Comparison of ENCODE assay signal across 9 cellular contexts in the genomic region with DNA sequence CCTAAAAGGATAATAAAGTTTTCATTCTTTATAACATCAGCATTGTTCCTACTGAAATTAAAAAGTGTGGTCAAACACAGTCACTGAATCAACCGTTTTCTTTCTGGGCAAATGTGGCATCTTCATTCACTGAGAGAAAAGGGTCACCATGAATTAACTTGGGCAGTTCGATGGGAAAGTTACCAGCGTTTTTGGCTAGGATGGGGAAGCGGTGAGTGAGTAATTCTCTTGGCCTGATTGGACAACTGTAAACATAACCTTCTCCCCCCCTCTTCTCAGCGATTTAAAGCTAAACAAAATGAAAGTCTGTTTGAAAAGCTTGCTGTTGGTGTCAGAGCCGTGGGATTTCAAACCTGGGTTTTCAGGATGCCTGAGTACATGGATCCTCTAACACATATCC.
DNase-seq lines count a peak whose midpoint lies in the region; FAIRE-seq and TF ChIP-seq lines count a peak whose summit lies in the region.
"Had no signal": no experiment of that assay in that cellular context is flagged by ENCODE, and none has a peak within 500 bp of the region (broad histone marks: within the 10 kb centered on the region; RNA-seq: fewer than 3 reads in every experiment).

No MANE protein-coding gene starts in this region.

- BruUV-seq in OCI-LY7 (replicated peaks; lab: Mats Ljungman, UMichigan) (no TSS peak), endothelial cell of umbilical vein (replicated peaks; lab: Mats Ljungman, UMichigan) (TSS peak; percentile 31)

- H3K36me3 ChIP-seq in OCI-LY7 (ENCODE audit: insufficient read depth, low read length) = no peaks in the 10 kb centered on the region
- H3K36me3 ChIP-seq in endothelial cell of umbilical vein (ENCODE audit: control insufficient read depth in 2 of 2, extremely low read depth in 1 of 2, insufficient read depth in 2 of 2, low read length in 2 of 2) = peaks cover 17 to 27% of the 10 kb centered on the region in 2 experiments
- peaks cover 11% of the 10 kb centered on the region for H3K36me3 ChIP-seq in rectal smooth muscle tissue (ENCODE audit: control insufficient read depth, insufficient read depth, low read length)

- intact Hi-C loops in OCI-LY7 (cut with micrococcal nuclease; ENCODE audit: unreplicated experiment) = loop anchor here (5.0 kb wide), 1 partner anchor 1322 kb away; a partner anchor contains a TSS
- intact Hi-C loops in endothelial cell of umbilical vein (cut with micrococcal nuclease) = loop anchor here (2.0 to 5.0 kb wide), 2 partner anchors 14 to 1017 kb away; a partner anchor contains a TSS

- H3K4me3 ChIP-seq in AG10803 (ENCODE audit: low read length) (peak overlapping the region; percentile 39), OCI-LY7 (ENCODE audit: low read depth, low read length, poor library complexity, severe bottlenecking) (no peak overlapping the region), endothelial cell of umbilical vein (replicated peaks in 1 of 3; ENCODE audit: insufficient read depth in 1 of 3, low read depth in 1 of 3, low read length in 3 of 3) (no peak overlapping the region), rectal smooth muscle tissue (ENCODE audit: low read length) (no peak overlapping the region)

- FAIRE-seq in endothelial cell of umbilical vein (lab: Jason Lieb, UNC) = no peak

- no peak for TF ChIP-seq CTCF in AG10803 (conservative IDR thresholded peaks at IDR 0.05; ENCODE audit: low read length)
- no peak for TF ChIP-seq CTCF in OCI-LY7 (conservative IDR thresholded peaks at IDR 0.05; ENCODE audit: low read length)
- TF ChIP-seq CTCF in endothelial cell of umbilical vein (IDR thresholded peaks at IDR 0.05; ENCODE audit: extremely low read depth in 1 of 2, insufficient read depth in 1 of 2, low read depth in 1 of 2, low read length in 2 of 2) = no peak

- dilution Hi-C loops in endothelial cell of umbilical vein (cut with MboI; ENCODE audit: extremely low pct_ligation_motif_present, low sequenced_read_pairs) = no loop called here

- H3K79me2 ChIP-seq in OCI-LY7 (ENCODE audit: insufficient read depth, low read depth, low read length) (no peaks in the 10 kb centered on the region), endothelial cell of umbilical vein (ENCODE audit: control insufficient read depth, insufficient read depth, low read length) (peaks cover 27% of the 10 kb centered on the region)

- TF ChIP-seq POLR2A in endothelial cell of umbilical vein (IDR thresholded peaks at IDR 0.05; ENCODE audit: low read depth, low read length) = no peak

- H3K9ac ChIP-seq in endothelial cell of umbilical vein (replicated peaks; ENCODE audit: extremely low read depth, insufficient read depth, low read length) = peak overlapping the region; percentile 45
- H3K9ac ChIP-seq in rectal smooth muscle tissue (ENCODE audit: low read length) = no peak overlapping the region

- CTCF ChIA-PET in OCI-LY7 (lab: Charles Lee; ENCODE audit: unreplicated experiment) = no interaction called here
- CTCF ChIA-PET in endothelial cell of umbilical vein (lab: Charles Lee) = interaction anchor here (1.7 kb wide), 1 partner anchor 344 kb away, joined by 5 read pairs; no protein-coding TSS in a partner anchor

- no peaks in the 10 kb centered on the region for H3K9me1 ChIP-seq in endothelial cell of umbilical vein (replicated peaks; ENCODE audit: control insufficient read depth, extremely low read depth, insufficient read depth, low read length)

- H3K9me3 ChIP-seq in OCI-LY7 (ENCODE audit: low read length) = no peaks in the 10 kb centered on the region
- no peaks in the 10 kb centered on the region for H3K9me3 ChIP-seq in endothelial cell of umbilical vein (replicated peaks; ENCODE audit: control insufficient read depth, insufficient read depth, low read length)

- H4K20me1 ChIP-seq in OCI-LY7 (ENCODE audit: insufficient read depth, low read length) (no peaks in the 10 kb centered on the region), endothelial cell of umbilical vein (replicated peaks; ENCODE audit: control insufficient read depth, extremely low read depth, insufficient read depth, low read length) (no peaks in the 10 kb centered on the region)

- peak; percentile 86 for DNase-seq in AG10803 (ENCODE audit: low read depth)
- DNase-seq in OCI-LY7 (ENCODE audit: low spot score) = no peak
- peak; percentile 35 for DNase-seq in endothelial cell of umbilical vein (ENCODE audit: low read depth, low spot score)
- DNase-seq in SIG-M5 (lab: John Stamatoyannopoulos, UW) = no peak
- DNase-seq in SW 1271 (lab: John Stamatoyannopoulos, UW) = no peak
- no peak for DNase-seq in NCI-H2107 treated with DMSO at 0.1 percent for 48 hours (lab: John Stamatoyannopoulos, UW; ENCODE audit: unreplicated experiment)
- DNase-seq in activated CD8-positive, alpha-beta memory T cell treated with anti-CD3 and anti-CD28 coated beads, Interleukin-2, amount 50 U/mL, for 4 hours = no peak
- DNase-seq: DMS53 had no signal

- no peaks in the 10 kb centered on the region for H3K27me3 ChIP-seq in endothelial cell of umbilical vein (ENCODE audit: control insufficient read depth in 2 of 2, insufficient read depth in 2 of 2, low read length in 2 of 2)
- no peaks in the 10 kb centered on the region for H3K27me3 ChIP-seq in rectal smooth muscle tissue (ENCODE audit: control insufficient read depth, insufficient read depth, low read length)

- H2AFZ ChIP-seq in OCI-LY7 (ENCODE audit: low read length) (peak overlapping the region; percentile 29), endothelial cell of umbilical vein (ENCODE audit: low read depth, low read length) (no peak overlapping the region)

- H3K4me2 ChIP-seq in OCI-LY7 (ENCODE audit: low read length) = no peak overlapping the region
- peak overlapping the region; percentile 51 for H3K4me2 ChIP-seq in endothelial cell of umbilical vein (ENCODE audit: insufficient read depth, low read length)

- POLR2A ChIA-PET in OCI-LY7 (lab: Charles Lee) = interaction anchor here (0.6 to 2.3 kb wide), 3 partner anchors 10 to 29 kb away, joined by 3 to 4 read pairs (median 3); no protein-coding TSS in a partner anchor
- POLR2A ChIA-PET in endothelial cell of umbilical vein (lab: Charles Lee) = interaction anchor here (0.7 kb wide), 1 partner anchor 53 kb away, joined by 6 read pairs; no protein-coding TSS in a partner anchor

- H3K4me1 ChIP-seq in OCI-LY7 (ENCODE audit: insufficient read depth, low read length, poor library complexity, severe bottlenecking) = peaks cover 26% of the 10 kb centered on the region
- peaks cover 14% of the 10 kb centered on the region for H3K4me1 ChIP-seq in endothelial cell of umbilical vein (ENCODE audit: control insufficient read depth, extremely low read depth, insufficient read depth, low read length)
- peaks cover 8% of the 10 kb centered on the region for H3K4me1 ChIP-seq in rectal smooth muscle tissue (ENCODE audit: control insufficient read depth, insufficient read depth, low read length)

- H3K27ac ChIP-seq in OCI-LY7 (ENCODE audit: low read depth, low read length, poor library complexity, severe bottlenecking) = no peak overlapping the region
- H3K27ac ChIP-seq in endothelial cell of umbilical vein (ENCODE audit: insufficient read depth, low read depth, low read length) = peak overlapping the region; percentile 66
- H3K27ac ChIP-seq in rectal smooth muscle tissue (ENCODE audit: low read depth, low read length) = peak overlapping the region; percentile 67

- H3K9me2 ChIP-seq in OCI-LY7 (ENCODE audit: insufficient read depth, low read length) = no peaks in the 10 kb centered on the region

TF ChIP-seq in endothelial cell of umbilical vein, 7 proteins besides CTCF, POLR2A, EP300 and RAD21:
- no peak for TF ChIP-seq MYC (IDR thresholded peaks at IDR 0.05; ENCODE audit: low read depth, low read length)
- TF ChIP-seq, protein P1, sequence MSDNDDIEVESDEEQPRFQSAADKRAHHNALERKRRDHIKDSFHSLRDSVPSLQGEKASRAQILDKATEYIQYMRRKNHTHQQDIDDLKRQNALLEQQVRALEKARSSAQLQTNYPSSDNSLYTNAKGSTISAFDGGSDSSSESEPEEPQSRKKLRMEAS (IDR thresholded peaks at IDR 0.05; ENCODE audit: insufficient read depth, insufficient read length) = no peak
- TF ChIP-seq JUN (IDR thresholded peaks at IDR 0.05; ENCODE audit: borderline replicate concordance, insufficient read depth, insufficient read length, low read depth) = no peak
- no peak for TF ChIP-seq FOS (IDR thresholded peaks at IDR 0.05; ENCODE audit: borderline replicate concordance, insufficient read depth, low read length)

Comparison
In these comparisons a context has a peak if more than half of its experiments do, and no peak if none do; other contexts are left out.
1. DNase-seq: peak in AG10803 (single experiment) and endothelial cell of umbilical vein (single experiment); none in OCI-LY7 (single experiment), SIG-M5 (single experiment), SW 1271 (0 of 2), NCI-H2107 treated with DMSO at 0.1 percent for 48 hours (single experiment) and activated CD8-positive, alpha-beta memory T cell treated with anti-CD3 and anti-CD28 coated beads, Interleukin-2, amount 50 U/mL, for 4 hours (single experiment).